Comparison of ENCODE assay signal across 9 cellular contexts in the genomic region with DNA sequence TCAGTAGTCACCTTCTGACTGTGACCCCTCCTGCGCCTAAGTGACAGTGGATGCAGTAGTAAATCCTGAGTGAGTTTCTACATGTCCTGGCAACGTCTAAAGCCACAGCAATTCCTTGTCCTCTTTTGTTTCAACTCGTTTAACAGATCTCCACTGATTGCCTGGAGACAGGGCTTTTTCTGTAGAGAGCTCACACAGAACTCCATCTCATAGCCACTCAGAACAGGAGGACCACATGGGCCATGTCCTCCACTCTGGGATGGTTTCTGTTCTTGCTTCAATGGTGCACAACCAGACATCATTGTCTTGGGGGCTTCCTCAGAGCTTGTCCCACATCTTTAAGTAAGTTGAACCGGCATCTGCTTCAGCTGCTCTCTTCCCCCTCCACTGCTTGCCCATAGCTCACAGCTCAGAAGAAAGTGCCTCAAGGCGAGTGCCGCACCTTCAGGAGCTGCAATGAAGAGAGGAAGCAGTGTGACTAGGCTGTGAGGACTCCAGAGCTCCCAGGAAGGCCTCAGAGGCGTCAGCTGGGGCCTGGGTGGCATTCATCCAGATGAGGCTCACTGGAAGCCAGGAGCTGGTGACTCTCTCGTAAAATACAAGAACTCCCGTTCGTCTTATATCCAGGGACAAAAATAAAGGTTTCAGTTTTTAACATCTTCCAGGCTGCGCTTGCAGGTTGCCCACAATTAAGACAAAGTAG. TPM values are rescaled to one million over a fixed set of nuclear protein-coding genes. Genes with fewer than 3 reads are reported as not detected.
DNase-seq lines count a peak whose midpoint lies in the region; ATAC-seq and TF ChIP-seq lines count a peak whose summit lies in the region.
"Had no signal": no experiment of that assay in that cellular context is flagged by ENCODE, and none has a peak within 500 bp of the region (broad histone marks: within the 10 kb centered on the region; RNA-seq: fewer than 3 reads in every experiment).

No MANE protein-coding gene starts in this region.

- peak overlapping the region in 2 of 3 donors; percentile 11 to 68 for H3K9ac ChIP-seq in skeletal muscle tissue (ENCODE audit: low read depth in 1 of 3, low read length in 3 of 3)

- H3K9me3 ChIP-seq in skeletal muscle tissue (ENCODE audit: control insufficient read depth in 3 of 3, low read length in 3 of 3): no peaks in the 10 kb centered on the region

- peak overlapping the region; percentile 71 for H3K4me3 Mint-ChIP-seq in activated CD8-positive, alpha-beta T cell treated with anti-CD3 and anti-CD28 coated beads for 36 hours

- peak overlapping the region; percentile 99 for H3K27ac Mint-ChIP-seq in activated CD8-positive, alpha-beta T cell treated with anti-CD3 and anti-CD28 coated beads for 36 hours

- POLR2A ChIA-PET in activated CD8-positive, alpha-beta T cell treated with anti-CD3 and anti-CD28 coated beads for 36 hours (lab: Charles Lee): interaction anchor here (0.7 to 2.0 kb wide), 4 partner anchors 9 to 38 kb away, joined by 3 to 7 read pairs (median 4); partner anchors contain the start of gene ST3GAL5

- peaks cover 37% of the 10 kb centered on the region for H3K36me3 Mint-ChIP-seq in activated CD8-positive, alpha-beta T cell treated with anti-CD3 and anti-CD28 coated beads for 36 hours (ENCODE audit: low read depth)

- intact Hi-C loops in activated CD8-positive, alpha-beta T cell treated with anti-CD3 and anti-CD28 coated beads for 36 hours (cut with micrococcal nuclease): loop anchor here (5.0 kb wide), 1 partner anchor 36 kb away; the partner anchor contains the start of gene ST3GAL5

- H3K27me3 Mint-ChIP-seq in activated CD8-positive, alpha-beta T cell treated with anti-CD3 and anti-CD28 coated beads for 36 hours: no peaks in the 10 kb centered on the region

- H3K4me1 ChIP-seq in skeletal muscle tissue (ENCODE audit: control insufficient read depth in 3 of 3, insufficient read depth in 3 of 3, low read length in 3 of 3): peaks cover 12 to 14% (median 13%) of the 10 kb centered on the region in 3 donors

- peaks cover 59% of the 10 kb centered on the region for H3K4me1 Mint-ChIP-seq in activated CD8-positive, alpha-beta T cell treated with anti-CD3 and anti-CD28 coated beads for 36 hours (ENCODE audit: low read depth)

- no peak overlapping the region for H3K4me3 ChIP-seq in fibroblast of villous mesenchyme (ENCODE audit: low read depth, low read length)
- H3K4me3 ChIP-seq in skeletal muscle tissue (ENCODE audit: low read length in 3 of 3): peak overlapping the region in 1 of 3 donors; percentile 29

- H3K27ac ChIP-seq in skeletal muscle tissue (ENCODE audit: low read depth, low read length): no peak overlapping the region

- peak; percentile 61 for DNase-seq in GM04504 (ENCODE audit: low read depth)
- DNase-seq in activated CD8-positive, alpha-beta T cell treated with anti-CD3 and anti-CD28 coated beads for 36 hours: peak; percentile 12
- DNase-seq in fibroblast of villous mesenchyme (ENCODE audit: low read depth): peak; percentile 56
- DNase-seq in NCI-H2029 treated with DMSO at 0.1 percent for 48 hours (lab: John Stamatoyannopoulos, UW): no peak
- no peak for DNase-seq in DMS53 treated with DMSO at 0.1 percent for 48 hours (lab: John Stamatoyannopoulos, UW; ENCODE audit: unreplicated experiment)
- no peak for DNase-seq in 8988T

- peaks cover 16% of the 10 kb centered on the region for H3K9me3 Mint-ChIP-seq in activated CD8-positive, alpha-beta T cell treated with anti-CD3 and anti-CD28 coated beads for 36 hours

- H3K27me3 ChIP-seq in skeletal muscle tissue (ENCODE audit: control insufficient read depth in 3 of 3, insufficient read depth in 3 of 3, low read length in 3 of 3): no peaks in the 10 kb centered on the region

- CTCF ChIA-PET in activated CD8-positive, alpha-beta T cell treated with anti-CD3 and anti-CD28 coated beads for 36 hours (lab: Charles Lee): interaction anchor here (0.7 to 4.5 kb wide), 5 partner anchors 13 to 228 kb away, joined by 3 to 41 read pairs (median 6); partner anchors contain the start of gene ST3GAL5

- peaks cover 12 to 20% (median 14%) of the 10 kb centered on the region in 3 donors for H3K36me3 ChIP-seq in skeletal muscle tissue (ENCODE audit: control insufficient read depth in 3 of 3, insufficient read depth in 3 of 3, low read length in 3 of 3)

- ATAC-seq in activated CD8-positive, alpha-beta T cell treated with anti-CD3 and anti-CD28 coated beads for 36 hours: no peak
- ATAC-seq in HG03457 (IDR thresholded peaks at IDR 0.05; ENCODE audit: unreplicated experiment): no peak
- ATAC-seq: Panc1 had no signal

- no peak for TF ChIP-seq CTCF in activated CD8-positive, alpha-beta T cell treated with anti-CD3 and anti-CD28 coated beads for 36 hours (IDR thresholded peaks at IDR 0.05)
- no peak for TF ChIP-seq CTCF in fibroblast of villous mesenchyme (IDR thresholded peaks at IDR 0.05; ENCODE audit: insufficient read depth, low read depth, low read length)

RNA-seq across cellular contexts. Expression of gene ST3GAL5, which starts 37.4 kb away (rescaled TPM):
- total RNA-seq in activated CD8-positive, alpha-beta T cell treated with anti-CD3 and anti-CD28 coated beads for 36 hours: 10 to 100 TPM; 21.1 to 21.5 TPM
- total RNA-seq in fibroblast of villous mesenchyme (25.8 and 27.6 TPM in 2 replicates), skeletal muscle tissue (24.5 TPM)

Comparison
In these comparisons a context has a peak if more than half of its experiments do, and no peak if none do; other contexts are left out.
1. DNase-seq: peak in GM04504 (single experiment), activated CD8-positive, alpha-beta T cell treated with anti-CD3 and anti-CD28 coated beads for 36 hours (single experiment) and fibroblast of villous mesenchyme (single experiment); none in NCI-H2029 treated with DMSO at 0.1 percent for 48 hours (single experiment), DMS53 treated with DMSO at 0.1 percent for 48 hours (single experiment) and 8988T (single experiment).